Comparison of ENCODE assay signal across 18 cellular contexts in genomic region chr7:156781972-156782371, GRCh38.
"Had no signal": no experiment of that assay in that cellular context is flagged by ENCODE, and none has a peak within 500 bp of the region (broad histone marks: within the 10 kb centered on the region; RNA-seq: fewer than 3 reads in every experiment).

No MANE protein-coding gene starts in this region.

- H3K9me3 Mint-ChIP-seq: activated CD4-positive, alpha-beta memory T cell treated with anti-CD3 and anti-CD28 coated beads, Interleukin-2, amount 10 ng/mL, durations not matched to agents 7 days and 5 days; endodermal cell; natural killer cell had no signal

- H3K36me3 Mint-ChIP-seq: natural killer cell had no signal

- H3K4me3 Mint-ChIP-seq: activated CD4-positive, alpha-beta memory T cell treated with anti-CD3 and anti-CD28 coated beads, Interleukin-2, amount 10 ng/mL, durations not matched to agents 7 days and 5 days; activated naive CD8-positive, alpha-beta T cell treated with anti-CD3 and anti-CD28 coated beads for 36 hours; endodermal cell; natural killer cell; T-helper 17 cell had no signal

- H3K27ac ChIP-seq: breast epithelium, esophagus squamous epithelium, heart left ventricle, right atrium auricular region, tibial artery had no signal

- H3K4me3 ChIP-seq: breast epithelium, esophagus squamous epithelium, heart left ventricle, mucosa of descending colon, right atrium auricular region, tibial artery had no signal

- H3K36me3 ChIP-seq: breast epithelium, right atrium auricular region, tibial artery had no signal

- H3K4me1 Mint-ChIP-seq: endodermal cell had no signal

- H3K27me3 Mint-ChIP-seq: activated CD4-positive, alpha-beta memory T cell treated with anti-CD3 and anti-CD28 coated beads, Interleukin-2, amount 10 ng/mL, durations not matched to agents 7 days and 5 days; activated naive CD8-positive, alpha-beta T cell treated with anti-CD3 and anti-CD28 coated beads for 36 hours; T-helper 17 cell had no signal

- ATAC-seq: activated CD4-positive, CD25-positive, alpha-beta regulatory T cell treated with anti-CD3 and anti-CD28 coated beads, Interleukin-2, amount 50 U/mL, for 24 hours; heart left ventricle; left lobe of liver; mucosa of descending colon; natural killer cell; T-helper 17 cell had no signal

- H3K27ac Mint-ChIP-seq: activated CD4-positive, alpha-beta memory T cell treated with anti-CD3 and anti-CD28 coated beads, Interleukin-2, amount 10 ng/mL, durations not matched to agents 7 days and 5 days; activated naive CD8-positive, alpha-beta T cell treated with anti-CD3 and anti-CD28 coated beads for 36 hours; endodermal cell; natural killer cell; T-helper 17 cell had no signal

- DNase-seq: activated CD4-positive, alpha-beta memory T cell treated with anti-CD3 and anti-CD28 coated beads, Interleukin-2, amount 10 ng/mL, durations not matched to agents 7 days and 5 days; activated effector memory CD4-positive, alpha-beta T cell treated with anti-CD3 and anti-CD28 coated beads, Interleukin-2, amount 50 U/mL, for 16 hours; activated naive CD8-positive, alpha-beta T cell treated with anti-CD3 and anti-CD28 coated beads for 36 hours; endodermal cell; esophagus squamous epithelium; foreskin fibroblast; heart left ventricle; mammary epithelial cell; mucosa of descending colon; natural killer cell; small intestine; T-helper 17 cell; tibial artery had no signal

- FAIRE-seq: islet of Langerhans, small intestine had no signal

- H3K4me1 ChIP-seq: breast epithelium, esophagus squamous epithelium, heart left ventricle, right atrium auricular region had no signal

- H3K27me3 ChIP-seq: breast epithelium, esophagus squamous epithelium, heart left ventricle, right atrium auricular region, tibial artery had no signal

- H3K9me3 ChIP-seq: breast epithelium, esophagus squamous epithelium, heart left ventricle, mucosa of descending colon, right atrium auricular region, tibial artery had no signal
